ENCODE assay signal across 9 cellular contexts in genomic region chr6:35400901-35401311, GRCh38. TPM values are rescaled to one million over a fixed set of nuclear protein-coding genes. Genes with fewer than 3 reads are reported as not detected.
DNase-seq lines count a peak whose midpoint lies in the region; ATAC-seq and TF ChIP-seq lines count a peak whose summit lies in the region.
"Had no signal": no experiment of that assay in that cellular context is flagged by ENCODE, and none has a peak within 500 bp of the region (broad histone marks: within the 10 kb centered on the region; RNA-seq: fewer than 3 reads in every experiment).

No MANE protein-coding gene starts in this region.

- intact Hi-C loops in PC-9 (cut with micrococcal nuclease; ENCODE audit: unreplicated experiment) (loop anchor here (1.0 kb wide), 1 partner anchor 9 kb away; no protein-coding TSS in a partner anchor), left ventricle myocardium inferior (cut with micrococcal nuclease) (no loop called here)

- no peaks in the 10 kb centered on the region for H3K36me3 ChIP-seq in PC-9 (ENCODE audit: low read depth)
- H3K36me3 ChIP-seq in smooth muscle cell (ENCODE audit: low read depth): no peaks in the 10 kb centered on the region
- H3K36me3 ChIP-seq in left ventricle myocardium inferior: no peaks in the 10 kb centered on the region

- H2AFZ ChIP-seq in PC-9 (no peak overlapping the region), smooth muscle cell (ENCODE audit: low read depth) (no peak overlapping the region)

- H3F3A ChIP-seq in PC-9 (ENCODE audit: insufficient read depth, low read depth) (peaks cover 27% of the 10 kb centered on the region), smooth muscle cell (ENCODE audit: low read depth) (no peaks in the 10 kb centered on the region)

- TF ChIP-seq CTCF in PC-9 (conservative IDR thresholded peaks at IDR 0.05): no peak
- no peak for TF ChIP-seq CTCF in foreskin keratinocyte (conservative IDR thresholded peaks at IDR 0.05)
- no peak for TF ChIP-seq CTCF in smooth muscle cell (IDR thresholded peaks at IDR 0.05; ENCODE audit: borderline replicate concordance, insufficient read depth, poor library complexity, severe bottlenecking)
- no peak for TF ChIP-seq CTCF in left ventricle myocardium inferior (IDR thresholded peaks at IDR 0.05; ENCODE audit: borderline replicate concordance)

- H3K4me2 ChIP-seq in PC-9 (peak overlapping the region; percentile 57), smooth muscle cell (no peak overlapping the region)

- CTCF ChIA-PET in PC-9 (lab: Charles Lee): interaction anchor here (1.3 kb wide), 1 partner anchor 14 kb away, joined by 4 read pairs; no protein-coding TSS in a partner anchor

- H3K79me2 ChIP-seq in PC-9 (ENCODE audit: low read depth) (peaks cover 23% of the 10 kb centered on the region), smooth muscle cell (ENCODE audit: low read depth) (no peaks in the 10 kb centered on the region)

- H3K9me2 ChIP-seq in PC-9 (ENCODE audit: insufficient read depth): no peaks in the 10 kb centered on the region

- ATAC-seq in foreskin keratinocyte: peak; percentile 92
- no peak for ATAC-seq in HG02642 (IDR thresholded peaks at IDR 0.05; ENCODE audit: poor library complexity, unreplicated experiment)

- peaks cover 49% of the 10 kb centered on the region for H3K4me1 ChIP-seq in PC-9 (replicated peaks; ENCODE audit: insufficient read depth)
- peaks cover 37% of the 10 kb centered on the region for H3K4me1 ChIP-seq in foreskin keratinocyte
- no peaks in the 10 kb centered on the region for H3K4me1 ChIP-seq in smooth muscle cell (ENCODE audit: low read depth)
- H3K4me1 ChIP-seq in left ventricle myocardium inferior: peaks cover 34% of the 10 kb centered on the region

- H3K27ac ChIP-seq in PC-9 (peak overlapping the region; percentile 100), foreskin keratinocyte (peak overlapping the region; percentile 99), smooth muscle cell (ENCODE audit: low read depth) (peak overlapping the region; percentile 27), left ventricle myocardium inferior (replicated peaks) (no peak overlapping the region)

- no peaks in the 10 kb centered on the region for H3K9me3 ChIP-seq in PC-9 (ENCODE audit: insufficient read depth, low read depth)
- no peaks in the 10 kb centered on the region for H3K9me3 ChIP-seq in smooth muscle cell (replicated peaks; ENCODE audit: low read depth)
- no peaks in the 10 kb centered on the region for H3K9me3 ChIP-seq in left ventricle myocardium inferior (replicated peaks)

- H3K9ac ChIP-seq in smooth muscle cell (ENCODE audit: low read depth): no peak overlapping the region

- POLR2A ChIA-PET in PC-9 (lab: Charles Lee; ENCODE audit: unreplicated experiment): interaction anchor here (0.6 kb wide), 2 partner anchors 32 to 375 kb away, joined by 5 to 9 read pairs; no protein-coding TSS in a partner anchor

- H4K20me1 ChIP-seq in PC-9 (ENCODE audit: insufficient read depth) (no peaks in the 10 kb centered on the region), smooth muscle cell (ENCODE audit: low read depth) (peaks cover 68% of the 10 kb centered on the region)

- BruUV-seq in PC-9 (replicated peaks; lab: Mats Ljungman, UMichigan): no TSS peak

- H3K4me3 ChIP-seq in PC-9 (no peak overlapping the region), smooth muscle cell (no peak overlapping the region), left ventricle myocardium inferior (no peak overlapping the region)

- WGBS in smooth muscle cell (ENCODE audit: low lambda C conversion rate): 95% methylated on average over 5 of the region's 5 CpGs

- DNase-seq in NCI-H345 (lab: John Stamatoyannopoulos, UW): peak; percentile 5
- DNase-seq in NCI-H345 treated with DMSO at 0.1 percent for 48 hours (lab: John Stamatoyannopoulos, UW; ENCODE audit: unreplicated experiment): no peak
- peak; percentile 85 to 99 for DNase-seq in PC-9
- DNase-seq in foreskin keratinocyte: peak; percentile 100
- DNase-seq in smooth muscle cell (lab: John Stamatoyannopoulos, UW; ENCODE audit: unreplicated experiment): no peak
- DNase-seq in left ventricle myocardium inferior: no peak
- no peak for DNase-seq in activated CD8-positive, alpha-beta memory T cell treated with anti-CD3 and anti-CD28 coated beads, Interleukin-2, amount 50 U/mL, for 4 hours
- DNase-seq: NCI-H526 had no signal

- H3K27me3 ChIP-seq in PC-9 (ENCODE audit: insufficient read depth, low read depth) (no peaks in the 10 kb centered on the region), foreskin keratinocyte (no peaks in the 10 kb centered on the region), smooth muscle cell (ENCODE audit: low read depth) (no peaks in the 10 kb centered on the region), left ventricle myocardium inferior (ENCODE audit: low read depth) (no peaks in the 10 kb centered on the region)

RNA-seq across cellular contexts. Expression of gene FANCE, which starts 51.2 kb away (rescaled TPM):
- total RNA-seq in PC-9 (2021) (6.9 and 9.6 TPM in 2 replicates), foreskin keratinocyte (14.0 and 14.5 TPM in 2 replicates), smooth muscle cell (2.3 and 3.6 TPM in 2 replicates), left ventricle myocardium inferior (3.7 TPM)
- polyA plus RNA-seq in foreskin keratinocyte (10.6 and 11.7 TPM in 2 replicates), smooth muscle cell (5.6 and 7.3 TPM in 2 replicates)

RNA-seq across cellular contexts. Expression of gene PPARD, which starts 58.5 kb away (rescaled TPM):
- total RNA-seq in PC-9 (2021) (18.8 and 24.7 TPM in 2 replicates), foreskin keratinocyte (16.9 and 18.6 TPM in 2 replicates), smooth muscle cell (8.2 and 10.6 TPM in 2 replicates), left ventricle myocardium inferior (14.9 TPM)
- polyA plus RNA-seq in foreskin keratinocyte (22.4 and 23.4 TPM in 2 replicates), smooth muscle cell (25.7 and 31.1 TPM in 2 replicates)

Comparison
In these comparisons a context has a peak if more than half of its experiments do, and no peak if none do; other contexts are left out.
1. DNase-seq: peak in NCI-H345 (single experiment), PC-9 (2 of 2) and foreskin keratinocyte (2 of 2); none in NCI-H345 treated with DMSO at 0.1 percent for 48 hours (single experiment), smooth muscle cell (single experiment), left ventricle myocardium inferior (single experiment) and activated CD8-positive, alpha-beta memory T cell treated with anti-CD3 and anti-CD28 coated beads, Interleukin-2, amount 50 U/mL, for 4 hours (single experiment).